In the genomic region with DNA sequence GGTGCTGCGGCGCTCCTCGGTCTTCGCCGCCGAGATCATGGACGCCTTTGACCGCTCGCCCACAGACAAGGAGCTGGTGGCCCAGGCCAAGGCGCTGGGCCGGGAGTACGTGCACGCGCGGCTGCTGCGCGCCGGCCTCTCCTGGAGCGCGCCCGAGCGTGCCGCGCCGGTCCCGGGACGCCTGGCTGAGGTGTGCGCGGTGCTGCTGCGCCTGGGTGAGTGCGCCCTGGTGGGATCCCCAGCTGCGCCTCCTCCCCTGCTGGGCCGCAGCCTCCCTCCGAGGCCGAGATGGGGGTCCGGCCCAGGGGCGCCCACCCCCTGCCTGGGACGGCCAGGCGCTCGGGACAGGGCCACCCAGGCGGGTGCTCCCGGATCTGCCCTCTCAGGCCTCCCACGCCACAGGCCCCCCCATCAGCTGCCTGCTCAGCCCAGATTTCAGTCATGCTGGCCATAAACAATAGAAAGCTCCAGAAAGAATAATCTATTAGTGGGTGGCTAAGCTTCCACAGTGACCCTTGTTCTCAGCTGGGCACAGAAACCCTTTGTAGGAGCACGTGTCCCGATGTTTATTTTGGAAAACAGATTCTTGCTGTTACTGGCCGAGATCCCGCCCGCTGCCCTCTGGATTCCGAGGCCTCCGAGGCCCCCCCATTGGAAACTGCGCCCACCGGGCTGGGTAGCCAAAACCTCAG, we compare ENCODE assay signal across 8 cellular contexts. TPM values are rescaled to one million over a fixed set of nuclear protein-coding genes. Genes with fewer than 3 reads are reported as not detected.
DNase-seq lines count a peak whose midpoint lies in the region; ATAC-seq and TF ChIP-seq lines count a peak whose summit lies in the region.

No MANE protein-coding gene starts in this region.

- no peak overlapping the region for H3K27ac ChIP-seq in CD4-positive, alpha-beta memory T cell (ENCODE audit: low read depth, low read length)

- H3K36me3 Mint-ChIP-seq in CD4-positive, alpha-beta memory T cell, result peaks cover 0 to 3% of the 10 kb centered on the region in 2 donors
- no peaks in the 10 kb centered on the region for H3K36me3 Mint-ChIP-seq in MCF 10A (ENCODE audit: insufficient read depth, unreplicated experiment)

- no peak for TF ChIP-seq EP300 in Ishikawa (IDR thresholded peaks at IDR 0.05; ENCODE audit: borderline replicate concordance)

- H3K27ac Mint-ChIP-seq in CD4-positive, alpha-beta memory T cell, result no peak overlapping the region
- H3K27ac Mint-ChIP-seq in MCF 10A (ENCODE audit: low read depth, unreplicated experiment), result peak overlapping the region; percentile 16

- H3K4me1 Mint-ChIP-seq in CD4-positive, alpha-beta memory T cell, result peaks cover 4 to 19% (median 5%) of the 10 kb centered on the region in 4 donors
- peaks cover 11% of the 10 kb centered on the region for H3K4me1 Mint-ChIP-seq in MCF 10A (ENCODE audit: insufficient read depth, unreplicated experiment)

- BruUV-seq in MCF 10A (replicated peaks; lab: Mats Ljungman, UMichigan), result no TSS peak

- CTCF ChIA-PET in CD4-positive, alpha-beta memory T cell (lab: Charles Lee; ENCODE audit: partially characterized antibody), result no interaction called here
- CTCF ChIA-PET in MCF 10A (lab: Yijun Ruan, JAX), result interaction anchor here (0.6 kb wide), 1 partner anchor 141 kb away, joined by 3 read pairs; no protein-coding TSS in a partner anchor

- no peak for ATAC-seq in HG03139 (IDR thresholded peaks at IDR 0.05; ENCODE audit: unreplicated experiment)

- POLR2A ChIA-PET in CD4-positive, alpha-beta memory T cell (lab: Charles Lee; ENCODE audit: partially characterized antibody), result no interaction called here
- POLR2A ChIA-PET in MCF 10A (lab: Yijun Ruan, JAX), result interaction anchor here (0.6 to 1.9 kb wide), 8 partner anchors 15 to 1000 kb away, joined by 3 to 6 read pairs (median 3); partner anchors contain the start of genes ATG4B and THAP4

- H3K4me3 ChIP-seq in CD4-positive, alpha-beta memory T cell (ENCODE audit: low read length in 2 of 2), result peak overlapping the region in 1 of 2 donors; percentile 9
- peak overlapping the region; percentile 77 for H3K4me3 ChIP-seq in iPS-18c (ENCODE audit: insufficient read depth, low read depth, low read length)

- no peak for TF ChIP-seq CTCF in MCF 10A (IDR thresholded peaks at IDR 0.05; ENCODE audit: unreplicated experiment)

- no peak for DNase-seq in CD4-positive, alpha-beta memory T cell
- DNase-seq in MCF 10A (ENCODE audit: unreplicated experiment), result peak; percentile 56
- peak; percentile 52 for DNase-seq in renal cortical epithelial cell (ENCODE audit: low read depth)
- DNase-seq in Kasumi-1 (lab: John Stamatoyannopoulos, UW), result no peak
- DNase-seq in SKM-1 treated with dmso at 0.1 percent for 144 hours (lab: John Stamatoyannopoulos, UW; ENCODE audit: unreplicated experiment), result no peak

- intact Hi-C loops in CD4-positive, alpha-beta memory T cell (cut with micrococcal nuclease), result no loop called here
- intact Hi-C loops in MCF 10A (cut with micrococcal nuclease), result loop anchor here (5.0 kb wide), 1 partner anchor 228 kb away; no protein-coding TSS in a partner anchor

- H3K27me3 ChIP-seq in CD4-positive, alpha-beta memory T cell (ENCODE audit: insufficient read depth, low read length), result peaks cover 8% of the 10 kb centered on the region

- no peak for TF ChIP-seq RAD21 in Ishikawa (IDR thresholded peaks at IDR 0.05; ENCODE audit: low read depth)

- H3K9me3 ChIP-seq in CD4-positive, alpha-beta memory T cell (ENCODE audit: control insufficient read depth in 1 of 2, low read length in 2 of 2), result no peaks in the 10 kb centered on the region
- no peaks in the 10 kb centered on the region for H3K9me3 ChIP-seq in iPS-18c (ENCODE audit: control insufficient read depth, insufficient read depth, low read length)

- H3K36me3 ChIP-seq in CD4-positive, alpha-beta memory T cell (ENCODE audit: insufficient read depth, low read length), result no peaks in the 10 kb centered on the region

- H3K4me3 Mint-ChIP-seq in CD4-positive, alpha-beta memory T cell, result peak overlapping the region; percentile 36 to 79 (median 70)
- peak overlapping the region; percentile 74 for H3K4me3 Mint-ChIP-seq in MCF 10A (ENCODE audit: unreplicated experiment)

- peaks cover 0 to 26% (median 17%) of the 10 kb centered on the region in 8 donors for H3K9me3 Mint-ChIP-seq in CD4-positive, alpha-beta memory T cell
- no peaks in the 10 kb centered on the region for H3K9me3 Mint-ChIP-seq in MCF 10A (ENCODE audit: unreplicated experiment)

- H3K27me3 Mint-ChIP-seq in CD4-positive, alpha-beta memory T cell, result peaks cover 22 to 23% of the 10 kb centered on the region in 2 donors
- no peaks in the 10 kb centered on the region for H3K27me3 Mint-ChIP-seq in MCF 10A (ENCODE audit: insufficient read depth, unreplicated experiment)

- no peaks in the 10 kb centered on the region for H3K4me1 ChIP-seq in CD4-positive, alpha-beta memory T cell (ENCODE audit: insufficient read depth, low read length)

TF ChIP-seq in Ishikawa, 13 proteins besides CTCF, POLR2A, EP300 and RAD21:
- TF ChIP-seq YY1 (IDR thresholded peaks at IDR 0.05; ENCODE audit: low read depth) (no peak), TAF1 (IDR thresholded peaks at IDR 0.05; ENCODE audit: low read depth) (no peak), ZBTB7A (IDR thresholded peaks at IDR 0.05; ENCODE audit: low read depth) (peak; percentile 67; the same call in 1 of the 2 replicates), TCF12 (IDR thresholded peaks at IDR 0.05; ENCODE audit: low read depth) (peak; percentile 47; the same call in 1 of the 2 replicates), EGR1 (IDR thresholded peaks at IDR 0.05) (peak; percentile 77), REST (IDR thresholded peaks at IDR 0.05; ENCODE audit: low read depth) (no peak), TEAD4 (IDR thresholded peaks at IDR 0.05) (no peak; the same call in 1 of the 2 replicates), NFIC (IDR thresholded peaks at IDR 0.05) (peak; percentile 72), CEBPB (IDR thresholded peaks at IDR 0.05) (no peak), FOXM1 (IDR thresholded peaks at IDR 0.05; ENCODE audit: borderline replicate concordance, low read depth) (0 out of 2 replicates have a peak, but pooled peaks have one; percentile 49), USF1 (IDR thresholded peaks at IDR 0.05) (peak; percentile 72)
- TF ChIP-seq, protein P1, sequence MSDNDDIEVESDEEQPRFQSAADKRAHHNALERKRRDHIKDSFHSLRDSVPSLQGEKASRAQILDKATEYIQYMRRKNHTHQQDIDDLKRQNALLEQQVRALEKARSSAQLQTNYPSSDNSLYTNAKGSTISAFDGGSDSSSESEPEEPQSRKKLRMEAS (IDR thresholded peaks at IDR 0.05), result peak; percentile 81

RNA-seq across cellular contexts. Expression of gene BOK, which starts 1.1 kb away (rescaled TPM):
- total RNA-seq in CD4-positive, alpha-beta memory T cell, result not detected
- polyA plus RNA-seq in CD4-positive, alpha-beta memory T cell, result not detected
- total RNA-seq in MCF 10A (2022), result 15.5 and 18.6 TPM in 2 replicates
- total RNA-seq in renal cortical epithelial cell, result 57.0 and 61.0 TPM in 2 replicates

RNA-seq across cellular contexts. Expression of gene STK25, which starts 51.3 kb away (rescaled TPM):
- total RNA-seq in CD4-positive, alpha-beta memory T cell, result 100 to 1,000 TPM; 178 to 182 TPM
- 10 to 100 TPM; 88.6 to 88.7 TPM for polyA plus RNA-seq in CD4-positive, alpha-beta memory T cell
- 102 and 117 TPM in 2 replicates for total RNA-seq in MCF 10A (2022)
- 240 and 280 TPM in 2 replicates for total RNA-seq in renal cortical epithelial cell

Comparison
In these comparisons a context has a peak if more than half of its experiments do, and no peak if none do; other contexts are left out.
1. DNase-seq: peak in MCF 10A (single experiment) and renal cortical epithelial cell (single experiment); none in CD4-positive, alpha-beta memory T cell (0 of 5), Kasumi-1 (0 of 2) and SKM-1 treated with dmso at 0.1 percent for 144 hours (single experiment).
2. RNA of gene BOK, which starts 1.1 kb away (total RNA-seq): 57.0 to 61.0 TPM in renal cortical epithelial cell and 15.5 to 18.6 TPM in MCF 10A; not detected in CD4-positive, alpha-beta memory T cell; every median in the first group is over 10 times any median in the second.